11 cellular contexts compared by ENCODE assay signal in genomic region chr1:87336623-87337067, GRCh38. TPM values are rescaled to one million over a fixed set of nuclear protein-coding genes. Genes with fewer than 3 reads are reported as not detected.
DNase-seq lines count a peak whose midpoint lies in the region; ATAC-seq, FAIRE-seq and TF ChIP-seq lines count a peak whose summit lies in the region.
"Had no signal": no experiment of that assay in that cellular context is flagged by ENCODE, and none has a peak within 500 bp of the region (broad histone marks: within the 10 kb centered on the region; RNA-seq: fewer than 3 reads in every experiment).

No MANE protein-coding gene starts in this region.

- H3K27me3 ChIP-seq in Panc1 (ENCODE audit: control insufficient read depth, insufficient read depth, low read length) (no peaks in the 10 kb centered on the region), sigmoid colon (no peaks in the 10 kb centered on the region), Caco-2 (replicated peaks; ENCODE audit: control insufficient read depth, insufficient read depth, low read length) (no peaks in the 10 kb centered on the region)

- no peak overlapping the region for H3K4me3 Mint-ChIP-seq in Caco-2 (ENCODE audit: unreplicated experiment)

- 70 to 72% methylated on average over 10 of the region's 10 CpGs for WGBS in sigmoid colon, 2 donors

- in situ Hi-C loops in Panc1 (cut with HindIII; ENCODE audit: low pct_unique_long_range_greater_than_20kb, low sequenced_read_pairs) = no loop called here

- H3K36me3 ChIP-seq in Panc1 (ENCODE audit: control insufficient read depth, insufficient read depth, low read length) (peaks cover 14% of the 10 kb centered on the region), sigmoid colon (peaks cover 12 to 32% (median 20%) of the 10 kb centered on the region in 4 donors), Caco-2 (ENCODE audit: control insufficient read depth, insufficient read depth, low read length) (no peaks in the 10 kb centered on the region; the same call in 1 of the 2 replicates)

- H3K27me3 Mint-ChIP-seq in Caco-2 (ENCODE audit: insufficient read depth, unreplicated experiment) = no peaks in the 10 kb centered on the region

- no peaks in the 10 kb centered on the region for H3K9me3 Mint-ChIP-seq in Caco-2 (ENCODE audit: unreplicated experiment)

- no peaks in the 10 kb centered on the region for H3K4me1 Mint-ChIP-seq in Caco-2 (ENCODE audit: low read depth, unreplicated experiment)

- H3K9me3 ChIP-seq in Panc1 (ENCODE audit: control insufficient read depth, insufficient read depth, low read depth, low read length) (no peaks in the 10 kb centered on the region), sigmoid colon (no peaks in the 10 kb centered on the region), Caco-2 (no peaks in the 10 kb centered on the region)

- no TSS peak for BruUV-seq in Panc1 (replicated peaks; lab: Mats Ljungman, UMichigan)
- BruUV-seq in Caco-2 (replicated peaks; lab: Mats Ljungman, UMichigan) = no TSS peak

- POLR2A ChIA-PET in Panc1 (lab: Charles Lee) = interaction anchor here (1.0 kb wide), 1 partner anchor 10 kb away, joined by 3 read pairs; no protein-coding TSS in a partner anchor
- POLR2A ChIA-PET in Caco-2 (lab: Charles Lee) = no interaction called here

- CTCF ChIA-PET in Panc1 (lab: Charles Lee) = interaction anchor here (0.7 kb wide), 1 partner anchor 67 kb away, joined by 3 read pairs; no protein-coding TSS in a partner anchor
- CTCF ChIA-PET in Caco-2 (lab: Charles Lee) = no interaction called here

- peaks cover 49% of the 10 kb centered on the region for H3K4me1 ChIP-seq in Panc1 (ENCODE audit: control insufficient read depth, insufficient read depth, low read length)
- peaks cover 0 to 65% (median 49%) of the 10 kb centered on the region in 4 donors for H3K4me1 ChIP-seq in sigmoid colon
- no peaks in the 10 kb centered on the region for H3K4me1 ChIP-seq in Caco-2

- H3K27ac ChIP-seq in Panc1 (ENCODE audit: low read length) = peak overlapping the region; percentile 83
- H3K27ac ChIP-seq in sigmoid colon = peak overlapping the region; percentile 5 to 98 (median 14)

- TF ChIP-seq CTCF in Panc1 (IDR thresholded peaks at IDR 0.05) = no peak
- TF ChIP-seq CTCF in fibroblast of villous mesenchyme (IDR thresholded peaks at IDR 0.05; ENCODE audit: insufficient read depth, low read depth, low read length) = no peak
- TF ChIP-seq CTCF in sigmoid colon (IDR thresholded peaks at IDR 0.05) = no peak
- no peak for TF ChIP-seq CTCF in Caco-2 (IDR thresholded peaks at IDR 0.05; ENCODE audit: insufficient read depth in 1 of 2, low read depth in 1 of 2, low read length in 1 of 2, severe bottlenecking in 1 of 2, unreplicated experiment in 1 of 2)

- peak overlapping the region; percentile 42 to 71 for H3K4me3 ChIP-seq in Panc1 (ENCODE audit: low read depth in 2 of 2, low read length in 2 of 2)
- peak overlapping the region; percentile 90 for H3K4me3 ChIP-seq in fibroblast of villous mesenchyme (ENCODE audit: low read depth, low read length)
- H3K4me3 ChIP-seq in sigmoid colon = peak overlapping the region in 3 of 4 donors; percentile 77 to 91 (median 87)
- H3K4me3 ChIP-seq in Caco-2 (ENCODE audit: low read depth, low read length) = no peak overlapping the region

- no peak overlapping the region for H3K27ac Mint-ChIP-seq in Caco-2 (ENCODE audit: unreplicated experiment)

- no peak for TF ChIP-seq POLR2A in sigmoid colon (IDR thresholded peaks at IDR 0.05)

- no peak for ATAC-seq in Panc1
- ATAC-seq in HG02763 (IDR thresholded peaks at IDR 0.05; ENCODE audit: unreplicated experiment) = no peak
- ATAC-seq in HG02885 (IDR thresholded peaks at IDR 0.05; ENCODE audit: poor library complexity, unreplicated experiment) = no peak

- FAIRE-seq in GM19239 (lab: Jason Lieb, UNC) = peak; percentile 92

- DNase-seq in GM19239 (ENCODE audit: insufficient read length, low spot score) (no peak), Panc1 (ENCODE audit: low read depth, low spot score) (no peak), fibroblast of villous mesenchyme (ENCODE audit: low read depth) (peak; percentile 59), sigmoid colon (no peak), Caco-2 (no peak), AML-193 (lab: John Stamatoyannopoulos, UW) (no peak)
- DNase-seq: erythroblast, NCI-H187, nucleus accumbens had no signal

- H3K36me3 Mint-ChIP-seq in Caco-2 (ENCODE audit: insufficient read depth, unreplicated experiment) = peaks cover 85% of the 10 kb centered on the region

- intact Hi-C loops in Panc1 (cut with micrococcal nuclease; ENCODE audit: unreplicated experiment) = no loop called here
- intact Hi-C loops in sigmoid colon (cut with DNase I) = loop anchor here (10.0 kb wide), 1 partner anchor 448 kb away; no protein-coding TSS in a partner anchor
- intact Hi-C loops in Caco-2 (cut with micrococcal nuclease; ENCODE audit: unreplicated experiment) = no loop called here

- TF ChIP-seq EP300 in sigmoid colon (IDR thresholded peaks at IDR 0.05) = no peak

RNA-seq across cellular contexts. Expression of gene LMO4, which starts 8.0 kb away (rescaled TPM):
- total RNA-seq in Panc1 (2021; ENCODE audit: unreplicated experiment) = 38.3 TPM
- polyA plus RNA-seq in Panc1 (2012; ENCODE audit: insufficient read length) = 37.9 TPM
- total RNA-seq in fibroblast of villous mesenchyme = 44.1 and 70.8 TPM in 2 replicates
- total RNA-seq in sigmoid colon = 10 to 100 TPM; 41.7 to 68.3 (median 59.3) TPM
- 10 to 100 TPM; 24.5 to 37.8 (median 36.4) TPM for polyA plus RNA-seq in sigmoid colon
- total RNA-seq in Caco-2 (2022) = 50.4 and 53.8 TPM in 2 replicates
